8 cellular contexts compared by ENCODE assay signal in the genomic region with DNA sequence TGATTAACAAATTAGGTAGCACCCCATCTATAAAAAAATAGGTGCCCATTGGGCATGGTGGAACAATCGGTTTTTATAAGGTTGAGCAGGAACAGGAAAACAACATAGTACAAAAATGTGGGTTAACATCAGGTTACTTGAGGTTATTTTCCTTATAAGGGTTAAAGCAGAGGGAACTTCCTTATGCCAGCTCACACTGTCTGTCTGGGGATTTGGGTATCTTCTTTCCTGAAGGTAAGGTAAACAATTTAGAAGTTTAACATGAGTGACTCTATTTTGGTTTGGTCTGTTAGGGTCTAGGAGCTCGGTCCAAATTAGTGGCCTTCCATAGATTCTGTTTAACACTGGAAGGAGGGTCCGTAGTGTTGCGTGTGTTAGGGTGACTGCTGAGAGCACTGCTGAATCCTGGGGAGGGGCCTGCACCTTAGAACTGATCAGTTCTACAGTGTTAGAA. TPM values are rescaled to one million over a fixed set of nuclear protein-coding genes. Genes with fewer than 3 reads are reported as not detected.
DNase-seq lines count a peak whose midpoint lies in the region; ATAC-seq and TF ChIP-seq lines count a peak whose summit lies in the region.

No MANE protein-coding gene starts in this region.

- peaks cover 48 to 90% of the 10 kb centered on the region in 2 experiments for H3K4me1 ChIP-seq in HCT116 (ENCODE audit: control insufficient read depth in 1 of 2, insufficient read depth in 2 of 2, low read length in 2 of 2)
- H3K4me1 ChIP-seq in left lung: peaks cover 68 to 100% of the 10 kb centered on the region in 2 donors

- TF ChIP-seq RAD21 in HCT116 (IDR thresholded peaks at IDR 0.05; ENCODE audit: low read depth): no peak

- peak overlapping the region; percentile 18 for H3K4me2 ChIP-seq in HCT116 (ENCODE audit: low read length)

- H3K4me3 ChIP-seq in HCT116 (replicated peaks in 1 of 2; ENCODE audit: low read depth in 1 of 2, low read length in 2 of 2) (no peak overlapping the region), left lung (peak overlapping the region in 1 of 2 donors; percentile 18)

- in situ Hi-C loops in G401 (cut with HindIII; ENCODE audit: low sequenced_read_pairs): no loop called here

- CTCF ChIA-PET in HCT116 (lab: Charles Lee): interaction anchor here (7.7 kb wide), 1 partner anchor 117 kb away, joined by 67 read pairs; no protein-coding TSS in a partner anchor
- CTCF ChIA-PET in WTC11 (lab: Charles Lee): interaction anchor here (0.6 to 2.4 kb wide), 5 partner anchors 18 to 200 kb away, joined by 3 to 9 read pairs (median 3); no protein-coding TSS in a partner anchor

- intact Hi-C loops in HCT116 (cut with micrococcal nuclease) (no loop called here), left lung (cut with DNase I) (loop anchor here in 1 of 2 donors (5.0 kb wide), 1 partner anchor 112 kb away; no protein-coding TSS in a partner anchor)

- TF ChIP-seq CTCF in HCT116 (IDR thresholded peaks at IDR 0.05 in 2 of 3, conservative IDR thresholded peaks at IDR 0.05 in 1 of 3; ENCODE audit: borderline replicate concordance in 1 of 3, insufficient read depth in 1 of 3, low read depth in 2 of 3, low read length in 2 of 3) (no peak), WTC11 (IDR thresholded peaks at IDR 0.05) (no peak), left lung (IDR thresholded peaks at IDR 0.05) (no peak), type B pancreatic cell (conservative IDR thresholded peaks at IDR 0.05) (no peak)

- H4K20me1 ChIP-seq in HCT116 (ENCODE audit: insufficient read depth): no peaks in the 10 kb centered on the region

- H3K9me3 Mint-ChIP-seq in WTC11 (no peaks in the 10 kb centered on the region), type B pancreatic cell (peaks cover 4% of the 10 kb centered on the region)

- H3K27ac Mint-ChIP-seq in WTC11 (peak overlapping the region; percentile 91; the same call in 1 of the 2 replicates), type B pancreatic cell (peak overlapping the region; percentile 97)

- H3K27ac ChIP-seq in HCT116 (ENCODE audit: low read depth, low read length) (peak overlapping the region; percentile 42), left lung (peak overlapping the region; percentile 82 to 90)

- H3K36me3 ChIP-seq in HCT116 (ENCODE audit: control insufficient read depth in 1 of 2, insufficient read depth in 2 of 2, low read length in 2 of 2) (no peaks in the 10 kb centered on the region; a peak in 1 of 4 replicates), left lung (peaks cover 0 to 6% of the 10 kb centered on the region in 2 donors)

- no peak overlapping the region for H2AFZ ChIP-seq in HCT116 (ENCODE audit: low read depth, low read length, poor library complexity, severe bottlenecking)

- peaks cover 99% of the 10 kb centered on the region for H3K79me2 ChIP-seq in HCT116 (ENCODE audit: insufficient read depth, low read length)

- no peaks in the 10 kb centered on the region for H3K9me3 ChIP-seq in HCT116 (ENCODE audit: control insufficient read depth in 1 of 2, insufficient read depth in 1 of 2, low read depth in 1 of 2, low read length in 2 of 2)
- no peaks in the 10 kb centered on the region for H3K9me3 ChIP-seq in left lung

- peaks cover 26% of the 10 kb centered on the region for H3K27me3 Mint-ChIP-seq in WTC11 (ENCODE audit: low read depth)
- no peaks in the 10 kb centered on the region for H3K27me3 Mint-ChIP-seq in type B pancreatic cell

- H3K4me1 Mint-ChIP-seq in WTC11: peaks cover 78% of the 10 kb centered on the region
- peaks cover 52% of the 10 kb centered on the region for H3K4me1 Mint-ChIP-seq in type B pancreatic cell (ENCODE audit: unreplicated experiment)

- H3K9ac ChIP-seq in HCT116 (ENCODE audit: low read length): 0 out of 2 replicates have a peak overlapping the region, but pooled peaks have one; percentile 3

- H3K9me2 ChIP-seq in HCT116 (ENCODE audit: insufficient read depth): no peaks in the 10 kb centered on the region

- H3K36me3 Mint-ChIP-seq in WTC11: peaks cover 8% of the 10 kb centered on the region
- H3K36me3 Mint-ChIP-seq in type B pancreatic cell: peaks cover 46% of the 10 kb centered on the region

- BruUV-seq in HCT116 (replicated peaks; lab: Mats Ljungman, UMichigan): no TSS peak

- no peak for TF ChIP-seq POLR2A in HCT116 (IDR thresholded peaks at IDR 0.05; ENCODE audit: borderline replicate concordance, extremely low read depth, insufficient read depth, insufficient read length)

- POLR2A ChIA-PET in HCT116 (lab: Charles Lee) (interaction anchor here (0.8 to 2.1 kb wide), 3 partner anchors 8 to 14 kb away, joined by 3 to 13 read pairs (median 3); a partner anchor contains a TSS), WTC11 (lab: Charles Lee) (interaction anchor here (1.4 to 2.3 kb wide), 3 partner anchors 11 to 105 kb away, joined by 4 to 9 read pairs (median 6); a partner anchor contains a TSS)

- DNase-seq in CD1c-positive myeloid dendritic cell (ENCODE audit: extremely low spot score): peak; percentile 53
- DNase-seq in HCT116 (ENCODE audit: low read depth, low spot score): no peak
- no peak for DNase-seq in WTC11 (ENCODE audit: low spot score)
- no peak for DNase-seq in left lung
- no peak for DNase-seq in type B pancreatic cell (ENCODE audit: extremely low spot score, unreplicated experiment)
- DNase-seq in G401 (ENCODE audit: low spot score): no peak
- DNase-seq in NCI-H345 (lab: John Stamatoyannopoulos, UW): no peak
- DNase-seq in RPMI8226: no peak

- H3K27me3 ChIP-seq in HCT116 (ENCODE audit: insufficient read depth, low read length) (no peaks in the 10 kb centered on the region), left lung (no peaks in the 10 kb centered on the region)

- H3K4me3 Mint-ChIP-seq in WTC11: no peak overlapping the region
- H3K4me3 Mint-ChIP-seq in type B pancreatic cell: peak overlapping the region; percentile 68

- RAD21 ChIA-PET in HCT116 (lab: Charles Lee; ENCODE audit: low non-redundant PET in 1 of 2, low total read pairs in 2 of 2, uncharacterized antibody in 2 of 2, unreplicated experiment in 2 of 2): no interaction called here

- no peak for ATAC-seq in HCT116
- no peak for ATAC-seq in WTC11
- ATAC-seq in left lung: no peak

TF ChIP-seq in HCT116, 20 proteins besides CTCF, POLR2A, EP300 and RAD21:
- TF ChIP-seq SRF (IDR thresholded peaks at IDR 0.05; ENCODE audit: low read depth) (peak; percentile 79; the same call in 1 of the 2 replicates), EGR1 (IDR thresholded peaks at IDR 0.05; ENCODE audit: low read depth) (no peak)

TF ChIP-seq in WTC11, 78 proteins besides CTCF, POLR2A, EP300 and RAD21 (continues in another document):
- TF ChIP-seq, protein P1, sequence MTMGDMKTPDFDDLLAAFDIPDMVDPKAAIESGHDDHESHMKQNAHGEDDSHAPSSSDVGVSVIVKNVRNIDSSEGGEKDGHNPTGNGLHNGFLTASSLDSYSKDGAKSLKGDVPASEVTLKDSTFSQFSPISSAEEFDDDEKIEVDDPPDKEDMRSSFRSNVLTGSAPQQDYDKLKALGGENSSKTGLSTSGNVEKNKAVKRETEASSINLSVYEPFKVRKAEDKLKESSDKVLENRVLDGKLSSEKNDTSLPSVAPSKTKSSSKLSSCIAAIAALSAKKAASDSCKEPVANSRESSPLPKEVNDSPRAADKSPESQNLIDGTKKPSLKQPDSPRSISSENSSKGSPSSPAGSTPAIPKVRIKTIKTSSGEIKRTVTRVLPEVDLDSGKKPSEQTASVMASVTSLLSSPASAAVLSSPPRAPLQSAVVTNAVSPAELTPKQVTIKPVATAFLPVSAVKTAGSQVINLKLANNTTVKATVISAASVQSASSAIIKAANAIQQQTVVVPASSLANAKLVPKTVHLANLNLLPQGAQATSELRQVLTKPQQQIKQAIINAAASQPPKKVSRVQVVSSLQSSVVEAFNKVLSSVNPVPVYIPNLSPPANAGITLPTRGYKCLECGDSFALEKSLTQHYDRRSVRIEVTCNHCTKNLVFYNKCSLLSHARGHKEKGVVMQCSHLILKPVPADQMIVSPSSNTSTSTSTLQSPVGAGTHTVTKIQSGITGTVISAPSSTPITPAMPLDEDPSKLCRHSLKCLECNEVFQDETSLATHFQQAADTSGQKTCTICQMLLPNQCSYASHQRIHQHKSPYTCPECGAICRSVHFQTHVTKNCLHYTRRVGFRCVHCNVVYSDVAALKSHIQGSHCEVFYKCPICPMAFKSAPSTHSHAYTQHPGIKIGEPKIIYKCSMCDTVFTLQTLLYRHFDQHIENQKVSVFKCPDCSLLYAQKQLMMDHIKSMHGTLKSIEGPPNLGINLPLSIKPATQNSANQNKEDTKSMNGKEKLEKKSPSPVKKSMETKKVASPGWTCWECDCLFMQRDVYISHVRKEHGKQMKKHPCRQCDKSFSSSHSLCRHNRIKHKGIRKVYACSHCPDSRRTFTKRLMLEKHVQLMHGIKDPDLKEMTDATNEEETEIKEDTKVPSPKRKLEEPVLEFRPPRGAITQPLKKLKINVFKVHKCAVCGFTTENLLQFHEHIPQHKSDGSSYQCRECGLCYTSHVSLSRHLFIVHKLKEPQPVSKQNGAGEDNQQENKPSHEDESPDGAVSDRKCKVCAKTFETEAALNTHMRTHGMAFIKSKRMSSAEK (CRISPR knock-in tag; IDR thresholded peaks at IDR 0.05; ENCODE audit: borderline replicate concordance): no peak
- TF ChIP-seq, protein P2, sequence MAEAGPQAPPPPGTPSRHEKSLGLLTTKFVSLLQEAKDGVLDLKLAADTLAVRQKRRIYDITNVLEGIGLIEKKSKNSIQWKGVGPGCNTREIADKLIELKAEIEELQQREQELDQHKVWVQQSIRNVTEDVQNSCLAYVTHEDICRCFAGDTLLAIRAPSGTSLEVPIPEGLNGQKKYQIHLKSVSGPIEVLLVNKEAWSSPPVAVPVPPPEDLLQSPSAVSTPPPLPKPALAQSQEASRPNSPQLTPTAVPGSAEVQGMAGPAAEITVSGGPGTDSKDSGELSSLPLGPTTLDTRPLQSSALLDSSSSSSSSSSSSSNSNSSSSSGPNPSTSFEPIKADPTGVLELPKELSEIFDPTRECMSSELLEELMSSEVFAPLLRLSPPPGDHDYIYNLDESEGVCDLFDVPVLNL (CRISPR knock-in tag; IDR thresholded peaks at IDR 0.05; ENCODE audit: borderline replicate concordance, low read depth): no peak
- no peak for TF ChIP-seq SOX15 (CRISPR knock-in tag; IDR thresholded peaks at IDR 0.05)
- no peak for TF ChIP-seq SMAD4 (CRISPR knock-in tag; IDR thresholded peaks at IDR 0.05)
- no peak for TF ChIP-seq ZNF232 (CRISPR knock-in tag; IDR thresholded peaks at IDR 0.05)

RNA-seq across cellular contexts. Expression of a gene that starts 14.7 kb away (rescaled TPM):
- total RNA-seq in HCT116 (2021; ENCODE audit: unreplicated experiment) (116 TPM), WTC11 (2021) (75.8 to 101 TPM (median 87.6 TPM) in 3 replicates), left lung (100 to 1,000 TPM; 128 to 135 TPM), type B pancreatic cell (ENCODE audit: low replicate concordance) (123 and 135 TPM in 2 replicates)
- 64.4 and 68.7 TPM in 2 replicates for polyA plus RNA-seq in HCT116 (2012)
- 28.2 and 38.9 TPM in 2 replicates for total RNA-seq in G401 (2014; rRNA removed; shearing (Covaris generic))
